ENCODE assay signal across 8 cellular contexts in the genomic region with DNA sequence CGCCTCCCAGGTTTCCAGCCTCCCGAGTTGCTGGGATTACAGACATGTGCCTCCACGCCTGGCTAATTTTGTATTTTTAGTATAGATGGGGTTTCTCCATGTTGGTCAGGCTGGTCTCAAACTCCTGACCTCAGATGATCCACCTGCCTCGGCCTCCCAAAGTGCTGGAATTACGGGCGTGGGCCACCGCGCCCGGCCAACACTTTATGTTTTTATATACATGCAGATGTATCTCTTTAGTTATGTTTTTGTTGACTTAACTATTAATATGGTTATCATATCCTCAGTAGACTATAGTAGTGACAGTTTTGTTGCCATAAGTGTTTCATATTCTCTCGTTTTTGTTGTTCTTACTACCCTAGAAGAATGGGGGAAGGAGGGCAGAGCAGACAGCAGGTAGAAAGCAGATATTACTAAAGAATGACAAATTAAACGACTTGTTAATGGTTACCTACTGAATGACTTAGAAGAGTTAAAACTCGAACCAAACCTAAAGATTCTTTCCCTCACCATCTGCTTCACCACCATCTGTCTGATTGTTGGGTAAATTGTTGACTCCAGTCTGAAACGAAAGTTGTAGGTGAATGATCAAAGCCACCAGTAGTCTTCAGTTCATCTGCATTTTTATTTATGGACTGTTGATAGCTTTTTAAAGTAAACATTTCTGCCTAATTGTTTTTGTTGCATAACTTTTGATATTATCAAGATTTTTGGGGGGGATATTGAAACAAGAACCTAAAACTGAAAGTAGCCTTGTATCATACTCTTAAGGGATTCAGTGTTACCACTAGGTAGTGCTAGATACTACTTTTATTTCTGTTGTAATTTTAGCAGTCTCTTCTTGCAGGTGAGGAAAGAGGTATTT.
DNase-seq lines count a peak whose midpoint lies in the region; ATAC-seq, FAIRE-seq and TF ChIP-seq lines count a peak whose summit lies in the region.

No MANE protein-coding gene starts in this region.

- peak; percentile 71 for ATAC-seq in GM21390 (IDR thresholded peaks at IDR 0.05; ENCODE audit: unreplicated experiment)
- peak; percentile 87 for ATAC-seq in left lung
- ATAC-seq in HG02981 (IDR thresholded peaks at IDR 0.05; ENCODE audit: unreplicated experiment), result no peak

- intact Hi-C loops in left lung (cut with DNase I), result no loop called here

- H3K27ac Mint-ChIP-seq in astrocyte (ENCODE audit: unreplicated experiment), result no peak overlapping the region

- H3K4me1 ChIP-seq in astrocyte (ENCODE audit: insufficient read depth, low read length), result no peaks in the 10 kb centered on the region
- no peaks in the 10 kb centered on the region for H3K4me1 ChIP-seq in left lung

- no peak overlapping the region for H3K27ac ChIP-seq in astrocyte (ENCODE audit: low read depth, low read length)
- H3K27ac ChIP-seq in left lung, result no peak overlapping the region

- no peaks in the 10 kb centered on the region for H3K4me1 Mint-ChIP-seq in astrocyte (ENCODE audit: low read depth, unreplicated experiment)

- H3K36me3 ChIP-seq in astrocyte (ENCODE audit: insufficient read depth, low read length), result peaks cover 41% of the 10 kb centered on the region
- peaks cover 0 to 79% of the 10 kb centered on the region in 2 donors for H3K36me3 ChIP-seq in left lung

- FAIRE-seq in D721Med (lab: Jason Lieb, UNC) (peak; percentile 56), astrocyte (lab: Jason Lieb, UNC) (peak; percentile 9)

- H4K20me1 ChIP-seq in astrocyte (ENCODE audit: insufficient read depth, low read length), result no peaks in the 10 kb centered on the region

- no peaks in the 10 kb centered on the region for H3K9me3 ChIP-seq in astrocyte (ENCODE audit: insufficient read depth, low read depth, low read length)
- no peaks in the 10 kb centered on the region for H3K9me3 ChIP-seq in left lung

- H3K4me3 Mint-ChIP-seq in astrocyte (ENCODE audit: unreplicated experiment), result no peak overlapping the region

- no peak for DNase-seq in D721Med (ENCODE audit: insufficient read length, low spot score)
- DNase-seq in NCI-H2029 (lab: John Stamatoyannopoulos, UW), result peak; percentile 15
- DNase-seq in astrocyte (ENCODE audit: low read depth), result peak; percentile 12
- peak in 1 of 2 donors; percentile 50 for DNase-seq in left lung
- DNase-seq in stimulated activated CD4-positive, alpha-beta T cell treated with anti-CD3 and anti-CD28 coated beads, Interleukin-12 subunit alpha, Interleukin-12 subunit beta, amount 100 ng/mL, for 4 hours, result no peak
- DNase-seq in NCI-H128 (lab: John Stamatoyannopoulos, UW; ENCODE audit: unreplicated experiment), result no peak

- H3K27me3 Mint-ChIP-seq in astrocyte (ENCODE audit: low read depth, unreplicated experiment), result no peaks in the 10 kb centered on the region

- H3K9me3 Mint-ChIP-seq in astrocyte (ENCODE audit: unreplicated experiment), result no peaks in the 10 kb centered on the region

- no peak overlapping the region for H3K9ac ChIP-seq in astrocyte (ENCODE audit: low read length)

- H3K79me2 ChIP-seq in astrocyte (ENCODE audit: insufficient read depth, low read length), result no peaks in the 10 kb centered on the region

- peak overlapping the region; percentile 35 for H3K4me2 ChIP-seq in astrocyte (ENCODE audit: low read length)

- no peak overlapping the region for H2AFZ ChIP-seq in astrocyte (ENCODE audit: low read depth, low read length)

- no peak overlapping the region for H3K4me3 ChIP-seq in astrocyte (ENCODE audit: insufficient read depth, low read depth, low read length)
- H3K4me3 ChIP-seq in left lung, result no peak overlapping the region

- peaks cover 2% of the 10 kb centered on the region for H3K36me3 Mint-ChIP-seq in astrocyte (ENCODE audit: low read depth, unreplicated experiment)

- TF ChIP-seq CTCF in D721Med (IDR thresholded peaks at IDR 0.05; ENCODE audit: insufficient read depth, missing control alignments), result peak; percentile 38
- TF ChIP-seq CTCF in astrocyte (IDR thresholded peaks at IDR 0.05; ENCODE audit: insufficient read depth, low read depth, low read length), result peak; percentile 34
- TF ChIP-seq CTCF in left lung (IDR thresholded peaks at IDR 0.05), result peak; percentile 19 to 37

- H3K27me3 ChIP-seq in astrocyte (ENCODE audit: insufficient read depth, low read length), result no peaks in the 10 kb centered on the region
- H3K27me3 ChIP-seq in left lung, result no peaks in the 10 kb centered on the region

Comparison
In these comparisons a context has a peak if more than half of its experiments do, and no peak if none do; other contexts are left out.
1. DNase-seq: peak in NCI-H2029 (single experiment) and astrocyte (single experiment); none in D721Med (single experiment), stimulated activated CD4-positive, alpha-beta T cell treated with anti-CD3 and anti-CD28 coated beads, Interleukin-12 subunit alpha, Interleukin-12 subunit beta, amount 100 ng/mL, for 4 hours (single experiment) and NCI-H128 (single experiment).
2. Peak in every context shown above with its lines, with median percentiles within 50 percentile points of each other: CTCF ChIP-seq.